Comparison of ENCODE assay signal across 19 cellular contexts in the genomic region with DNA sequence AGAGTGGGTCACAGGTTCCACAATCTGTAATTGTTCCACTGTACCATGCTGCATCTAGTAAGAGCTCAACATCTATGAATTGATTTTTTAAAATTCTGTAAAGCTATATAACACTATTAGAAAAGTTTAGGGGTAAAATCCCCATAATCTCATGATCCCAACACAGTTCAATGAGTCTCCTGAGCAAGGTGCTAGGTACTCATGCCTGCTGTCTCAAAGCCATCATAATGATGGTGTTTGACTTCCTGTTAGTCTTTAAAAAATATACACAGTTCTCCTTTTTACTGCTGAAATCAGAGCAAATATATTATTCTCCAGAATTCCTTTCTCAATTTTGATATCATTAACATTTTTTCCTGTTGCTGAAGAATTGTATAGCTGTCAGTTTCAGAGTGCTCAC. TPM values are rescaled to one million over a fixed set of nuclear protein-coding genes. Genes with fewer than 3 reads are reported as not detected.
DNase-seq lines count a peak whose midpoint lies in the region; ATAC-seq and TF ChIP-seq lines count a peak whose summit lies in the region.
"Had no signal": no experiment of that assay in that cellular context is flagged by ENCODE, and none has a peak within 500 bp of the region (broad histone marks: within the 10 kb centered on the region; RNA-seq: fewer than 3 reads in every experiment).

No MANE protein-coding gene starts in this region.

- H3K56ac ChIP-seq in mesendoderm (ENCODE audit: low read length), result no peak overlapping the region

- H3K27ac ChIP-seq in coronary artery (peak overlapping the region; percentile 67 to 78), rectal smooth muscle tissue (ENCODE audit: low read depth, low read length) (peak overlapping the region; percentile 91), uterus (peak overlapping the region; percentile 23 to 83), mesendoderm (ENCODE audit: low read depth, low read length) (no peak overlapping the region)

- peak overlapping the region; percentile 80; the same call in 1 of the 2 replicates for H3K27ac Mint-ChIP-seq in HFFc6

- no peaks in the 10 kb centered on the region for H3K9me3 ChIP-seq in uterus

- H2BK5ac ChIP-seq in mesendoderm (ENCODE audit: low read length), result no peak overlapping the region

- peaks cover 43% of the 10 kb centered on the region for H3K4me1 Mint-ChIP-seq in HFFc6 (ENCODE audit: low read depth)

- TF ChIP-seq POLR2A in uterus (IDR thresholded peaks at IDR 0.05), result no peak

- no peak overlapping the region for H4K8ac ChIP-seq in mesendoderm (ENCODE audit: low read depth, low read length)

- intact Hi-C loops in uterus (cut with DNase I; ENCODE audit: low total_unique reads), result no loop called here

- H3K4me3 ChIP-seq in coronary artery (no peak overlapping the region), rectal smooth muscle tissue (ENCODE audit: low read length) (no peak overlapping the region), uterus (no peak overlapping the region), mesendoderm (ENCODE audit: low read length) (no peak overlapping the region)

- H2BK15ac ChIP-seq in mesendoderm (replicated peaks; ENCODE audit: low read depth), result no peak overlapping the region

- no peak overlapping the region for H3K18ac ChIP-seq in mesendoderm (ENCODE audit: low read length)

- no peak overlapping the region for H3K4ac ChIP-seq in mesendoderm (ENCODE audit: low read depth, low read length)

- ATAC-seq in HG03439 (IDR thresholded peaks at IDR 0.05; ENCODE audit: unreplicated experiment), result no peak
- ATAC-seq: PC-3, SK-N-SH treated with all-trans-retinoic acid at 6 μM for 48 hours had no signal

- H3K79me1 ChIP-seq in mesendoderm (ENCODE audit: low read length), result no peaks in the 10 kb centered on the region

- H3K9ac ChIP-seq in rectal smooth muscle tissue (ENCODE audit: low read length) (no peak overlapping the region), mesendoderm (ENCODE audit: low read length) (no peak overlapping the region)

- no peaks in the 10 kb centered on the region for H3K36me3 Mint-ChIP-seq in HFFc6 (ENCODE audit: low read depth)

- no peak overlapping the region for H2AK5ac ChIP-seq in mesendoderm (ENCODE audit: low read length)

- no peak overlapping the region for H3K4me2 ChIP-seq in mesendoderm (ENCODE audit: low read length)

- no peaks in the 10 kb centered on the region for H3K9me3 Mint-ChIP-seq in HFFc6

- DNase-seq in HFFc6 (no peak), coronary artery (ENCODE audit: low spot score) (no peak), uterus (no peak), G401 (ENCODE audit: low spot score) (no peak), mesendoderm (no peak)
- DNase-seq: ACHN, AML-193, DMS79 treated with DMSO at 0.1 percent for 48 hours, HCEC 1CT, NCI-H1417, NCI-H187, NCI-H226, NCI-H526, PC-3, RPMI8226, SIG-M5 had no signal

- in situ Hi-C loops in G401 (cut with HindIII; ENCODE audit: low sequenced_read_pairs), result no loop called here

- TF ChIP-seq CTCF in HFFc6 (IDR thresholded peaks at IDR 0.05) (no peak), coronary artery (IDR thresholded peaks at IDR 0.05) (no peak), uterus (IDR thresholded peaks at IDR 0.05) (no peak)

- no peak overlapping the region for H4K5ac ChIP-seq in mesendoderm (ENCODE audit: low read length)

- H3K27me3 Mint-ChIP-seq in HFFc6 (ENCODE audit: insufficient read depth), result no peaks in the 10 kb centered on the region

- no peaks in the 10 kb centered on the region for H3K36me3 ChIP-seq in rectal smooth muscle tissue (ENCODE audit: control insufficient read depth, insufficient read depth, low read length)
- H3K36me3 ChIP-seq in uterus, result no peaks in the 10 kb centered on the region
- no peaks in the 10 kb centered on the region for H3K36me3 ChIP-seq in mesendoderm (ENCODE audit: control insufficient read depth, insufficient read depth, low read length)

- H3K23ac ChIP-seq in mesendoderm (ENCODE audit: low read length), result no peak overlapping the region

- no peak overlapping the region for H2BK120ac ChIP-seq in mesendoderm (ENCODE audit: low read depth, low read length)

- H3K4me3 Mint-ChIP-seq in HFFc6, result no peak overlapping the region

- H3K27me3 ChIP-seq in rectal smooth muscle tissue (ENCODE audit: control insufficient read depth, insufficient read depth, low read length), result no peaks in the 10 kb centered on the region
- peaks cover 0 to 2% of the 10 kb centered on the region in 2 donors for H3K27me3 ChIP-seq in uterus
- H3K27me3 ChIP-seq in mesendoderm (ENCODE audit: insufficient read depth, low read length, poor library complexity), result no peaks in the 10 kb centered on the region

- H3K4me1 ChIP-seq in rectal smooth muscle tissue (ENCODE audit: control insufficient read depth, insufficient read depth, low read length) (peaks cover 9% of the 10 kb centered on the region), uterus (no peaks in the 10 kb centered on the region), mesendoderm (ENCODE audit: control insufficient read depth, low read depth, low read length) (peaks cover 3% of the 10 kb centered on the region)

- H3K79me2 ChIP-seq in mesendoderm (ENCODE audit: control insufficient read depth, insufficient read depth, low read length), result no peaks in the 10 kb centered on the region

RNA-seq across cellular contexts. Expression of gene SH3BGRL, which starts 55.9 kb away (rescaled TPM):
- total RNA-seq in HFFc6 (2021; fragmentation: NEBNext Ultra II Directional; extraction: Animal tissue kit (Norgen Biotek cat#: 25700)), result 10 to 100 TPM; 77.8 to 90.3 (median 81.2) TPM
- 100 to 1,000 TPM; 136 to 228 (median 179) TPM for total RNA-seq in uterus
- total RNA-seq in G401 (2014; rRNA removed; shearing (Covaris generic)), result 48.6 and 71.7 TPM in 2 replicates
- 53.0 TPM for polyA plus RNA-seq in mesendoderm (2013, experiment 1 of 2)
- polyA plus RNA-seq in mesendoderm (2013, experiment 2 of 2), result 53.9 TPM

RNA-seq across cellular contexts. Expression of gene HMGN5, which starts 56.1 kb away (rescaled TPM):
- total RNA-seq in HFFc6 (2021; fragmentation: NEBNext Ultra II Directional; extraction: Animal tissue kit (Norgen Biotek cat#: 25700)), result 1 to 10 TPM; 1.2 to 2.5 (median 1.9) TPM
- 10 to 100 TPM in 1 of 4 donors, 1 to 10 TPM in 1, under 1 TPM in 2; 0.26 to 10.3 (median 3.1) TPM for total RNA-seq in uterus
- total RNA-seq in G401 (2014; rRNA removed; shearing (Covaris generic)), result 3.6 TPM in 1 of 2 replicates, not detected in the other
- polyA plus RNA-seq in mesendoderm (2013, experiment 1 of 2), result 103 TPM
- polyA plus RNA-seq in mesendoderm (2013, experiment 2 of 2), result 100 TPM
